In genomic region chr1:161098161-161099068, GRCh38 we compare ENCODE assay signal across 1 cellular context.
TF ChIP-seq lines count a peak whose summit lies in the region.

Gene KLHDC9, plus strand, starts transcription at chr1:161098361. Its CDS starts 175 bp downstream, at chr1:161098536.

TF ChIP-seq in GM12878, 131 proteins besides CTCF, POLR2A, EP300 and RAD21 (continued from another document):
- TF ChIP-seq PBX3 (IDR thresholded peaks at IDR 0.05; ENCODE audit: insufficient replicate concordance, low read depth, low read length) (no peak), SIX5 (IDR thresholded peaks at IDR 0.05; ENCODE audit: low read depth, low read length, severe bottlenecking) (no peak), ZNF687 (IDR thresholded peaks at IDR 0.05) (no peak), MAX (IDR thresholded peaks at IDR 0.05; ENCODE audit: low read depth, low read length) (peak; percentile 27; the same call in 1 of the 2 replicates), ZNF274 (IDR thresholded peaks at IDR 0.05; ENCODE audit: insufficient read depth, insufficient read length) (no peak), EED (IDR thresholded peaks at IDR 0.05; ENCODE audit: low read depth) (no peak), CHD1 (IDR thresholded peaks at IDR 0.05; ENCODE audit: low read depth, low read length) (no peak), SKIL (IDR thresholded peaks at IDR 0.05; ENCODE audit: low read depth, poor library complexity, severe bottlenecking) (no peak), PRDM15 (CRISPR knock-in tag; IDR thresholded peaks at IDR 0.05) (no peak), CUX1 (IDR thresholded peaks at IDR 0.05; ENCODE audit: insufficient replicate concordance, low read depth, low read length) (peak; percentile 80), CBX3 (IDR thresholded peaks at IDR 0.05; ENCODE audit: borderline replicate concordance, low read depth) (no peak), SREBF1 (IDR thresholded peaks at IDR 0.05; ENCODE audit: low read length) (no peak), IKZF2 (IDR thresholded peaks at IDR 0.05) (no peak), CEBPZ (IDR thresholded peaks at IDR 0.05; ENCODE audit: low read depth, low read length) (no peak), SMAD1 (IDR thresholded peaks at IDR 0.05; ENCODE audit: low read depth, partially characterized antibody) (no peak), ZSCAN29 (IDR thresholded peaks at IDR 0.05) (no peak), SMARCA5 (IDR thresholded peaks at IDR 0.05) (no peak), RB1 (IDR thresholded peaks at IDR 0.05; ENCODE audit: borderline replicate concordance) (no peak), MTA3 (IDR thresholded peaks at IDR 0.05; ENCODE audit: borderline replicate concordance, low read length) (no peak), NFYA (IDR thresholded peaks at IDR 0.05; ENCODE audit: borderline replicate concordance, low read depth, low read length) (no peak), ATF7 (IDR thresholded peaks at IDR 0.05; ENCODE audit: low read depth) (no peak), NR2C1 (IDR thresholded peaks at IDR 0.05) (no peak), IKZF1 (conservative IDR thresholded peaks at IDR 0.05) (0 out of 2 replicates have a peak, but pooled peaks have one; percentile 67), NFIC (IDR thresholded peaks at IDR 0.05; ENCODE audit: low read depth, low read length) (no peak), CREM (IDR thresholded peaks at IDR 0.05; ENCODE audit: low read depth) (no peak), TCF12 (IDR thresholded peaks at IDR 0.05; ENCODE audit: low read depth, low read length) (no peak)
TF ChIP-seq in GM12878: peak in this region for 26.
